Comparison of ENCODE assay signal across 8 cellular contexts in the genomic region with DNA sequence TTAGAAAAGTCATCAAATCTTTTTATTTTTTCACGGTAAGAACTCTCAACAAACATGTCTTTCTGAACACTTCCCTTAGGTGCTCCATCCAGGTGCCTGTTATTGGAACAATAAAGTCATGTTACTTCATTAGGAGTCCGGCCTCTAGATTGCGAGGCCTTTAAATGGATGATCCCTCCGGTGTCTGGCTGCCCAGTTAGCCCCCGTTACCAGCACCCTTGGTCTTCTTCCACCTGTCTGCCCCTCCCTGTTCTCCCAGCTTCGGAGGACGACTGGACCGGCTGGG. TPM values are rescaled to one million over a fixed set of nuclear protein-coding genes. Genes with fewer than 3 reads are reported as not detected.
DNase-seq lines count a peak whose midpoint lies in the region; ATAC-seq and TF ChIP-seq lines count a peak whose summit lies in the region.

No MANE protein-coding gene starts in this region.

- peak overlapping the region; percentile 83 for H3K9ac ChIP-seq in MM.1S (ENCODE audit: low read length)

- H3K9me3 ChIP-seq in CD8-positive, alpha-beta T cell (ENCODE audit: low read length), result no peaks in the 10 kb centered on the region
- H3K9me3 ChIP-seq in MM.1S (replicated peaks; ENCODE audit: insufficient read depth, low read length) (no peaks in the 10 kb centered on the region), neutrophil (no peaks in the 10 kb centered on the region)

- H3K4me2 ChIP-seq in MM.1S (ENCODE audit: low read depth, low read length), result peak overlapping the region; percentile 79

- H3K36me3 Mint-ChIP-seq in CD8-positive, alpha-beta T cell, result peaks cover 35% of the 10 kb centered on the region
- peaks cover 36% of the 10 kb centered on the region for H3K36me3 Mint-ChIP-seq in effector memory CD8-positive, alpha-beta T cell (ENCODE audit: insufficient read depth)

- no peak for ATAC-seq in CD8-positive, alpha-beta T cell
- no peak for ATAC-seq in effector memory CD8-positive, alpha-beta T cell (replicated peaks)
- no peak for ATAC-seq in HG02885 (IDR thresholded peaks at IDR 0.05; ENCODE audit: poor library complexity, unreplicated experiment)
- ATAC-seq in HG02870 (IDR thresholded peaks at IDR 0.05; ENCODE audit: unreplicated experiment), result no peak

- TF ChIP-seq CTCF in CD8-positive, alpha-beta T cell (IDR thresholded peaks at IDR 0.05), result no peak
- TF ChIP-seq CTCF in MM.1S (IDR thresholded peaks at IDR 0.05; ENCODE audit: low read length) (no peak), neutrophil (IDR thresholded peaks at IDR 0.05) (no peak), GM10248 (IDR thresholded peaks at IDR 0.05; ENCODE audit: control extremely low read depth, extremely low read depth, low read depth, missing control alignments) (no peak)

- POLR2A ChIA-PET in CD8-positive, alpha-beta T cell (lab: Charles Lee), result interaction anchor here (0.6 to 8.4 kb wide), 32 partner anchors 9 to 623 kb away, joined by 3 to 135 read pairs (median 6); a partner anchor contains a TSS
- POLR2A ChIA-PET in GM10248 (lab: Yijun Ruan, JAX), result interaction anchor here (0.6 to 3.1 kb wide), 16 partner anchors 9 to 372 kb away, joined by 3 to 56 read pairs (median 4); a partner anchor contains a TSS

- intact Hi-C loops in CD8-positive, alpha-beta T cell (cut with DNase I, micrococcal nuclease), result loop anchor here (1.0 to 5.0 kb wide), 15 partner anchors 13 to 584 kb away; a partner anchor contains a TSS

- H2AFZ ChIP-seq in MM.1S (ENCODE audit: low read length), result peak overlapping the region; percentile 80

- H3K27ac Mint-ChIP-seq in CD8-positive, alpha-beta T cell, result peak overlapping the region; percentile 98
- peak overlapping the region; percentile 93 to 94 for H3K27ac Mint-ChIP-seq in effector memory CD8-positive, alpha-beta T cell

- H3K4me3 Mint-ChIP-seq in CD8-positive, alpha-beta T cell, result peak overlapping the region; percentile 99
- peak overlapping the region; percentile 95 to 96 for H3K4me3 Mint-ChIP-seq in effector memory CD8-positive, alpha-beta T cell

- peaks cover 42% of the 10 kb centered on the region for H3K79me2 ChIP-seq in MM.1S (ENCODE audit: low read length)

- H3F3A ChIP-seq in MM.1S (ENCODE audit: insufficient read depth, low read length), result 0 out of 2 replicates have a peak, but pooled peaks cover 5% of the 10 kb centered on the region

- no peaks in the 10 kb centered on the region for H3K27me3 ChIP-seq in CD8-positive, alpha-beta T cell (ENCODE audit: insufficient read depth, low read length)
- H3K27me3 ChIP-seq in MM.1S (replicated peaks; ENCODE audit: insufficient read depth, low read length) (no peaks in the 10 kb centered on the region), neutrophil (no peaks in the 10 kb centered on the region)

- CTCF ChIA-PET in CD8-positive, alpha-beta T cell (lab: Charles Lee), result interaction anchor here (0.6 to 4.7 kb wide), 12 partner anchors 13 to 108 kb away, joined by 3 to 45 read pairs (median 4); a partner anchor contains a TSS
- CTCF ChIA-PET in GM10248 (lab: Yijun Ruan, JAX), result interaction anchor here (0.7 to 3.1 kb wide), 15 partner anchors 9 to 365 kb away, joined by 3 to 42 read pairs (median 4); a partner anchor contains a TSS

- H3K27ac ChIP-seq in CD8-positive, alpha-beta T cell (ENCODE audit: low read depth, low read length), result peak overlapping the region; percentile 53
- H3K27ac ChIP-seq in MM.1S (ENCODE audit: low read length), result peak overlapping the region; percentile 25; the same call in 1 of the 2 replicates
- H3K27ac ChIP-seq in neutrophil, result peak overlapping the region; percentile 83

- H4K20me1 ChIP-seq in MM.1S (ENCODE audit: insufficient read depth, low read length), result peaks cover 6% of the 10 kb centered on the region; the same call in 1 of the 2 replicates

- H3K36me3 ChIP-seq in CD8-positive, alpha-beta T cell (ENCODE audit: insufficient read depth, low read length), result peaks cover 17% of the 10 kb centered on the region
- H3K36me3 ChIP-seq in MM.1S (replicated peaks; ENCODE audit: insufficient read depth, low read length) (peaks cover 15% of the 10 kb centered on the region), neutrophil (peaks cover 8% of the 10 kb centered on the region)

- H3K9me2 ChIP-seq in MM.1S (replicated peaks; ENCODE audit: insufficient read depth, low read length), result no peaks in the 10 kb centered on the region

- H3K4me3 ChIP-seq in CD8-positive, alpha-beta T cell (ENCODE audit: low read depth, low read length), result peak overlapping the region; percentile 90
- H3K4me3 ChIP-seq in MM.1S (ENCODE audit: low read length) (peak overlapping the region; percentile 78), neutrophil (ENCODE audit: low read depth in 1 of 2, low read length in 1 of 2) (peak overlapping the region; percentile 73 to 93)

- DNase-seq in CD8-positive, alpha-beta T cell, result no peak
- DNase-seq in MM.1S, result peak; percentile 16
- no peak for DNase-seq in effector memory CD8-positive, alpha-beta T cell
- DNase-seq in GM10248 (ENCODE audit: extremely low spot score), result no peak
- DNase-seq in hepatic stellate cell (ENCODE audit: low spot score), result no peak

- H3K27me3 Mint-ChIP-seq in CD8-positive, alpha-beta T cell (ENCODE audit: low read depth), result no peaks in the 10 kb centered on the region
- no peaks in the 10 kb centered on the region for H3K27me3 Mint-ChIP-seq in effector memory CD8-positive, alpha-beta T cell

- H3K4me1 Mint-ChIP-seq in CD8-positive, alpha-beta T cell (ENCODE audit: low read depth), result peaks cover 66% of the 10 kb centered on the region
- H3K4me1 Mint-ChIP-seq in effector memory CD8-positive, alpha-beta T cell (ENCODE audit: low read depth in 2 of 2), result peaks cover 42 to 59% of the 10 kb centered on the region in 2 donors

- H3K4me1 ChIP-seq in CD8-positive, alpha-beta T cell (ENCODE audit: insufficient read depth, low read length), result peaks cover 37% of the 10 kb centered on the region
- peaks cover 7% of the 10 kb centered on the region for H3K4me1 ChIP-seq in MM.1S (ENCODE audit: low read length)
- H3K4me1 ChIP-seq in neutrophil (ENCODE audit: control insufficient read depth in 1 of 2, insufficient read depth in 1 of 2, low read depth in 1 of 2, low read length in 1 of 2), result peaks cover 16 to 21% of the 10 kb centered on the region in 2 experiments

- H3K9me3 Mint-ChIP-seq in CD8-positive, alpha-beta T cell, result no peaks in the 10 kb centered on the region
- H3K9me3 Mint-ChIP-seq in effector memory CD8-positive, alpha-beta T cell, result no peaks in the 10 kb centered on the region

RNA-seq across cellular contexts. Expression of a gene that starts 0.6 kb away (rescaled TPM):
- 10 to 100 TPM; 61.6 to 62.4 TPM for total RNA-seq in CD8-positive, alpha-beta T cell

RNA-seq across cellular contexts. Expression of a gene that starts 12.7 kb away (rescaled TPM):
- total RNA-seq in CD8-positive, alpha-beta T cell, result 1,000 to 10,000 TPM; 5,791 to 5,914 TPM

RNA-seq across cellular contexts. Expression of a gene that starts 14.3 kb away (rescaled TPM):
- 1 to 10 TPM; 9.0 TPM for total RNA-seq in CD8-positive, alpha-beta T cell

RNA-seq across cellular contexts. Expression of a gene that starts 23.8 kb away (rescaled TPM):
- total RNA-seq in CD8-positive, alpha-beta T cell, result 1 to 10 TPM in 1 of 2 experiments, under 1 TPM in 1; 0.90 to 1.5 TPM

RNA-seq across cellular contexts. Expression of a gene that starts 24.3 kb away (rescaled TPM):
- 10 to 100 TPM; 82.4 to 83.0 TPM for total RNA-seq in CD8-positive, alpha-beta T cell

Comparison
In these comparisons a context has a peak if more than half of its experiments do, and no peak if none do; other contexts are left out.
1. H3K27ac ChIP-seq: peak in every context shown above with its lines; median percentile 83 in neutrophil; 53 in CD8-positive, alpha-beta T cell; 25 in MM.1S.